Comparison of ENCODE assay signal across 17 cellular contexts in genomic region chr16:1381655-1382406, GRCh38. TPM values are rescaled to one million over a fixed set of nuclear protein-coding genes. Genes with fewer than 3 reads are reported as not detected.
A peak's percentile ranks its signal among the peaks of the same experiment; 100 is the strongest.
DNase-seq lines count a peak whose midpoint lies in the region; ATAC-seq and TF ChIP-seq lines count a peak whose summit lies in the region.
"Had no signal": no experiment of that assay in that cellular context is flagged by ENCODE, and none has a peak within 500 bp of the region (broad histone marks: within the 10 kb centered on the region; RNA-seq: fewer than 3 reads in every experiment).

No MANE protein-coding gene starts in this region.

- H3K36me3 Mint-ChIP-seq in natural killer cell treated with Interleukin-12 subunit alpha and Interleukin-12 subunit beta and Interleukin-15 and Interleukin-18, amount 100 ng/mL, for 72 hours: no peaks in the 10 kb centered on the region
- no peaks in the 10 kb centered on the region for H3K36me3 Mint-ChIP-seq in natural killer cell

- TF ChIP-seq CTCF in natural killer cell (IDR thresholded peaks at IDR 0.05) (no peak), transverse colon (IDR thresholded peaks at IDR 0.05) (no peak)

- WGBS in transverse colon (ENCODE audit: low coverage in 1 of 2), 2 donors: 83% methylated on average over 9 of the region's 9 CpGs; no CpG with 5 or more reads in 1 of the 2 donors

- H3K4me3 ChIP-seq in transverse colon: no peak overlapping the region
- H3K4me3 ChIP-seq: BLaER1 treated with 17β-estradiol and CSF1 and Interleukin-3, amounts not matched to agents 10 nM and 100 nM had no signal

- H3K27ac ChIP-seq in transverse colon: no peak overlapping the region
- H3K27ac ChIP-seq: BLaER1 treated with 17β-estradiol and CSF1 and Interleukin-3, amounts not matched to agents 10 nM and 100 nM; HL-60 had no signal

- peak overlapping the region; percentile 4 for H3K4me3 Mint-ChIP-seq in natural killer cell treated with Interleukin-12 subunit alpha and Interleukin-12 subunit beta and Interleukin-15 and Interleukin-18, amount 100 ng/mL, for 72 hours
- no peak overlapping the region for H3K4me3 Mint-ChIP-seq in natural killer cell
- H3K4me3 Mint-ChIP-seq: B cell; CD8-positive, alpha-beta T cell; HFFc6 had no signal

- H3K36me3 ChIP-seq in transverse colon: peaks cover 0 to 14% (median 2%) of the 10 kb centered on the region in 4 donors

- peaks cover 20 to 26% of the 10 kb centered on the region in 2 donors for H3K4me1 Mint-ChIP-seq in natural killer cell treated with Interleukin-12 subunit alpha and Interleukin-12 subunit beta and Interleukin-15 and Interleukin-18, amount 100 ng/mL, for 72 hours (ENCODE audit: low read depth in 2 of 2)
- H3K4me1 Mint-ChIP-seq in natural killer cell: peaks cover 6 to 23% of the 10 kb centered on the region in 2 donors

- intact Hi-C loops in natural killer cell (cut with micrococcal nuclease): no loop called here
- intact Hi-C loops in head of caudate nucleus (cut with DNase I): no loop called here
- intact Hi-C loops in transverse colon (cut with DNase I; ENCODE audit: low total_unique reads): no loop called here

- peaks cover 10 to 19% (median 15%) of the 10 kb centered on the region in 4 donors for H3K4me1 ChIP-seq in transverse colon

- no peaks in the 10 kb centered on the region for H3K27me3 ChIP-seq in transverse colon
- H3K27me3 ChIP-seq: BLaER1 treated with 17β-estradiol and CSF1 and Interleukin-3, amounts not matched to agents 10 nM and 100 nM had no signal

- in situ Hi-C loops in transverse colon (cut with MboI; ENCODE audit: low pct_ligation_motif_present in 1 of 4, low pct_unique_long_range_greater_than_20kb in 1 of 4, low sequenced_read_pairs in 3 of 4): no loop called here

- ATAC-seq in natural killer cell treated with Interleukin-12 subunit alpha and Interleukin-12 subunit beta and Interleukin-15 and Interleukin-18, amount 100 ng/mL, for 72 hours: peak; percentile 26 to 33
- no peak for ATAC-seq in natural killer cell
- ATAC-seq in GM18505 (IDR thresholded peaks at IDR 0.05; ENCODE audit: unreplicated experiment): no peak
- ATAC-seq: CD8-positive, alpha-beta T cell; HCT116 had no signal

- TF ChIP-seq EP300 in transverse colon (IDR thresholded peaks at IDR 0.05; ENCODE audit: low read depth): no peak

- TF ChIP-seq POLR2A in transverse colon (IDR thresholded peaks at IDR 0.05) (no peak), GM18505 (IDR thresholded peaks at IDR 0.05; ENCODE audit: borderline replicate concordance, extremely low read depth, insufficient read depth, insufficient read length) (no peak)

- no peaks in the 10 kb centered on the region for H3K9me3 Mint-ChIP-seq in natural killer cell treated with Interleukin-12 subunit alpha and Interleukin-12 subunit beta and Interleukin-15 and Interleukin-18, amount 100 ng/mL, for 72 hours
- no peaks in the 10 kb centered on the region for H3K9me3 Mint-ChIP-seq in natural killer cell
- H3K9me3 Mint-ChIP-seq: CD8-positive, alpha-beta T cell; HFFc6 had no signal

- H3K27ac Mint-ChIP-seq in natural killer cell treated with Interleukin-12 subunit alpha and Interleukin-12 subunit beta and Interleukin-15 and Interleukin-18, amount 100 ng/mL, for 72 hours: peak overlapping the region in 1 of 2 donors; percentile 53
- no peak overlapping the region for H3K27ac Mint-ChIP-seq in natural killer cell
- H3K27ac Mint-ChIP-seq: B cell; CD8-positive, alpha-beta T cell; HFFc6 had no signal

- no peak for DNase-seq in natural killer cell treated with Interleukin-12 subunit alpha and Interleukin-12 subunit beta and Interleukin-15 and Interleukin-18, amount 100 ng/mL, for 72 hours (ENCODE audit: low spot score)
- DNase-seq in natural killer cell: no peak
- peak; percentile 2 for DNase-seq in amniotic epithelial cell (ENCODE audit: low read depth)
- peak in 40 of 42 donors; percentile 16 to 88 (median 54) for DNase-seq in head of caudate nucleus
- no peak for DNase-seq in transverse colon
- DNase-seq: Calu3; CD8-positive, alpha-beta T cell; DMS79 treated with DMSO at 0.1 percent for 48 hours; GF-D8; GOT3; H7; HFFc6 had no signal

- no peaks in the 10 kb centered on the region for H3K9me3 ChIP-seq in transverse colon
- H3K9me3 ChIP-seq: BLaER1 treated with 17β-estradiol and CSF1 and Interleukin-3, amounts not matched to agents 10 nM and 100 nM had no signal

- no peaks in the 10 kb centered on the region for H3K27me3 Mint-ChIP-seq in natural killer cell treated with Interleukin-12 subunit alpha and Interleukin-12 subunit beta and Interleukin-15 and Interleukin-18, amount 100 ng/mL, for 72 hours
- H3K27me3 Mint-ChIP-seq in natural killer cell (ENCODE audit: low read depth in 2 of 2): no peaks in the 10 kb centered on the region
- H3K27me3 Mint-ChIP-seq: B cell had no signal

RNA-seq across cellular contexts. Expression of gene GNPTG, which starts 30.1 kb away (rescaled TPM):
- 10 to 100 TPM; 36.1 to 38.9 TPM for total RNA-seq in natural killer cell treated with Interleukin-12 subunit alpha and Interleukin-12 subunit beta and Interleukin-15 and Interleukin-18, amount 100 ng/mL, for 72 hours
- total RNA-seq in natural killer cell (10 to 100 TPM; 58.7 to 65.9 (median 62.0) TPM), transverse colon (100 to 1,000 TPM in 1 of 4 donors, 10 to 100 TPM in 3; 53.8 to 130 (median 79.1) TPM)

RNA-seq across cellular contexts. Expression of gene TSR3, which starts 30.2 kb away (rescaled TPM):
- total RNA-seq in natural killer cell treated with Interleukin-12 subunit alpha and Interleukin-12 subunit beta and Interleukin-15 and Interleukin-18, amount 100 ng/mL, for 72 hours: 100 to 1,000 TPM in 1 of 2 donors, 10 to 100 TPM in 1; 57.4 to 108 TPM
- 10 to 100 TPM; 29.4 to 34.7 (median 29.7) TPM for total RNA-seq in natural killer cell
- 100 to 1,000 TPM in 1 of 4 donors, 10 to 100 TPM in 3; 56.4 to 135 (median 75.3) TPM for total RNA-seq in transverse colon

RNA-seq across cellular contexts. Expression of gene UNKL, which starts 32.7 kb away (rescaled TPM):
- 10 to 100 TPM; 25.4 to 72.1 TPM for total RNA-seq in natural killer cell treated with Interleukin-12 subunit alpha and Interleukin-12 subunit beta and Interleukin-15 and Interleukin-18, amount 100 ng/mL, for 72 hours
- total RNA-seq in natural killer cell (100 to 1,000 TPM; 114 to 130 (median 127) TPM), transverse colon (10 to 100 TPM; 15.2 to 86.4 (median 24.2) TPM)

RNA-seq across cellular contexts. Expression of gene UQCC4, which starts 38.7 kb away (rescaled TPM):
- 10 to 100 TPM; 18.4 to 31.1 TPM for total RNA-seq in natural killer cell treated with Interleukin-12 subunit alpha and Interleukin-12 subunit beta and Interleukin-15 and Interleukin-18, amount 100 ng/mL, for 72 hours
- total RNA-seq in natural killer cell (10 to 100 TPM; 10.9 to 13.6 (median 11.5) TPM), transverse colon (10 to 100 TPM in 2 of 4 donors, 1 to 10 TPM in 1, not detected in 1; 1.2 to 13.2 (median 13.2) TPM)

RNA-seq across cellular contexts. Expression of gene BAIAP3, which starts 48.4 kb away (rescaled TPM):
- under 1 TPM; 0.17 to 0.31 TPM for total RNA-seq in natural killer cell treated with Interleukin-12 subunit alpha and Interleukin-12 subunit beta and Interleukin-15 and Interleukin-18, amount 100 ng/mL, for 72 hours
- total RNA-seq in natural killer cell: 10 to 100 TPM; 17.7 to 21.7 (median 19.9) TPM
- total RNA-seq in transverse colon: 100 to 1,000 TPM in 1 of 4 donors, 10 to 100 TPM in 1, 1 to 10 TPM in 2; 7.3 to 190 (median 11.4) TPM

Comparison
In these comparisons a context has a peak if more than half of its experiments do, and no peak if none do; other contexts are left out.
1. ATAC-seq: peak in natural killer cell treated with Interleukin-12 subunit alpha and Interleukin-12 subunit beta and Interleukin-15 and Interleukin-18, amount 100 ng/mL, for 72 hours (2 of 2); none in natural killer cell (0 of 3) and GM18505 (single experiment).
2. DNase-seq: peak in amniotic epithelial cell (single experiment) and head of caudate nucleus (40 of 42); none in natural killer cell treated with Interleukin-12 subunit alpha and Interleukin-12 subunit beta and Interleukin-15 and Interleukin-18, amount 100 ng/mL, for 72 hours (single experiment), natural killer cell (single experiment) and transverse colon (single experiment).